26 cellular contexts compared by ENCODE assay signal in genomic region chr4:150390531-150390910, GRCh38.
"Had no signal": no experiment of that assay in that cellular context is flagged by ENCODE, and none has a peak within 500 bp of the region (broad histone marks: within the 10 kb centered on the region; RNA-seq: fewer than 3 reads in every experiment).

No MANE protein-coding gene starts in this region.

- H3K27ac ChIP-seq: colonic mucosa, epithelial cell of prostate, esophagus squamous epithelium, gastrocnemius medialis, heart right ventricle, left lung, lower lobe of right lung had no signal

- H3K4me3 ChIP-seq: colonic mucosa, esophagus squamous epithelium, gastrocnemius medialis, heart right ventricle, left lung, lower lobe of right lung, mucosa of descending colon had no signal

- H3K4me1 Mint-ChIP-seq: endodermal cell had no signal

- DNase-seq: colonic mucosa; cortex of kidney; effector CD8-positive, alpha-beta T cell; effector memory CD8-positive, alpha-beta T cell; endodermal cell; esophagus squamous epithelium; foreskin melanocyte; gastrocnemius medialis; glutamatergic neuron; head of caudate nucleus; heart right ventricle; hippocampal formation; left cardiac atrium; left lung; left ventricle myocardium superior; lower lobe of right lung; mucosa of descending colon; naive B cell; naive thymus-derived CD8-positive, alpha-beta T cell had no signal

- H3K27me3 ChIP-seq: colonic mucosa, esophagus squamous epithelium, gastrocnemius medialis, heart right ventricle, left lung had no signal

- H3K27me3 Mint-ChIP-seq: dendritic cell treated with granulocyte-macrophage colony-stimulating factor and Interleukin-4, amounts not matched to agents 40 ng/mL and 50 ng/mL, for 4 days; effector memory CD8-positive, alpha-beta T cell; naive B cell; naive thymus-derived CD8-positive, alpha-beta T cell had no signal

- ATAC-seq: effector memory CD8-positive, alpha-beta T cell; esophagus mucosa; gastrocnemius medialis; heart right ventricle; left cardiac atrium; left lung; left ventricle myocardium superior; lower lobe of right lung; mucosa of descending colon; naive thymus-derived CD8-positive, alpha-beta T cell had no signal

- FAIRE-seq: endometrium, islet of Langerhans, keratinocyte had no signal

- H3K4me3 Mint-ChIP-seq: dendritic cell treated with granulocyte-macrophage colony-stimulating factor and Interleukin-4, amounts not matched to agents 40 ng/mL and 50 ng/mL, for 4 days; effector memory CD8-positive, alpha-beta T cell; endodermal cell; mesothelial cell of epicardium; naive B cell; naive thymus-derived CD8-positive, alpha-beta T cell had no signal

- H3K9me3 ChIP-seq: colonic mucosa, esophagus squamous epithelium, gastrocnemius medialis, lower lobe of right lung had no signal

- H3K36me3 ChIP-seq: colonic mucosa, esophagus squamous epithelium, gastrocnemius medialis, heart right ventricle, left lung, lower lobe of right lung had no signal

- H3K27ac Mint-ChIP-seq: dendritic cell treated with granulocyte-macrophage colony-stimulating factor and Interleukin-4, amounts not matched to agents 40 ng/mL and 50 ng/mL, for 4 days; endodermal cell; mesothelial cell of epicardium; naive thymus-derived CD8-positive, alpha-beta T cell had no signal

- H3K9me3 Mint-ChIP-seq: effector memory CD8-positive, alpha-beta T cell had no signal

- H3K4me1 ChIP-seq: colonic mucosa, gastrocnemius medialis, left lung, lower lobe of right lung had no signal
